Comparison of ENCODE assay signal across 26 cellular contexts in genomic region chr7:105721571-105722104, GRCh38.
DNase-seq lines count a peak whose midpoint lies in the region; ATAC-seq and TF ChIP-seq lines count a peak whose summit lies in the region.
"Had no signal": no experiment of that assay in that cellular context is flagged by ENCODE, and none has a peak within 500 bp of the region (broad histone marks: within the 10 kb centered on the region; RNA-seq: fewer than 3 reads in every experiment).

No MANE protein-coding gene starts in this region.

- H3K36me3 ChIP-seq in H7 (replicated peaks; ENCODE audit: control insufficient read depth, insufficient read depth, low read length) (no peaks in the 10 kb centered on the region; the same call in 1 of the 2 replicates), esophagus muscularis mucosa (peaks cover 0 to 4% (median 0%) of the 10 kb centered on the region in 4 donors)

- peak overlapping the region; percentile 86; the same call in 1 of the 2 replicates for H3K27ac Mint-ChIP-seq in WTC11
- H3K27ac Mint-ChIP-seq: CD4-positive, alpha-beta T cell had no signal

- H3K27me3 ChIP-seq in H7 (ENCODE audit: control insufficient read depth, insufficient read depth, low read length) (no peaks in the 10 kb centered on the region), esophagus muscularis mucosa (no peaks in the 10 kb centered on the region)
- H3K27me3 ChIP-seq: BLaER1 treated with 17β-estradiol and CSF1 and Interleukin-3, amounts not matched to agents 10 nM and 100 nM had no signal

- peak; percentile 53 for ATAC-seq in WTC11
- no peak for ATAC-seq in GM21576 (IDR thresholded peaks at IDR 0.05; ENCODE audit: unreplicated experiment)
- ATAC-seq: GM12878, Panc1 had no signal

- TF ChIP-seq POLR2A in esophagus muscularis mucosa (IDR thresholded peaks at IDR 0.05; ENCODE audit: low read depth): no peak

- no peak overlapping the region for H3K4me3 Mint-ChIP-seq in WTC11
- H3K4me3 Mint-ChIP-seq: CD4-positive, alpha-beta T cell had no signal

- no peak overlapping the region for H3K4me3 ChIP-seq in H7 (ENCODE audit: insufficient read depth, low read depth, low read length)
- H3K4me3 ChIP-seq in esophagus muscularis mucosa: no peak overlapping the region
- H3K4me3 ChIP-seq: A549; BLaER1 treated with 17β-estradiol and CSF1 and Interleukin-3, amounts not matched to agents 10 nM and 100 nM; GM12878 had no signal

- no peak overlapping the region for H3K27ac ChIP-seq in esophagus muscularis mucosa (replicated peaks in 1 of 4)
- H3K27ac ChIP-seq: A549; BLaER1 treated with 17β-estradiol and CSF1 and Interleukin-3, amounts not matched to agents 10 nM and 100 nM; RWPE1 had no signal

- intact Hi-C loops in esophagus muscularis mucosa (cut with DNase I): no loop called here

- DNase-seq in H7: peak; percentile 57
- no peak for DNase-seq in WTC11 (ENCODE audit: low spot score)
- peak; percentile 54 for DNase-seq in medulla oblongata (ENCODE audit: extremely low spot score)
- DNase-seq in pons (ENCODE audit: low spot score): peak; percentile 48
- no peak for DNase-seq in esophagus muscularis mucosa (ENCODE audit: extremely low spot score)
- DNase-seq in activated gamma-delta T cell (lab: John Stamatoyannopoulos, UW): no peak
- no peak for DNase-seq in activated naive CD4-positive, alpha-beta T cell (lab: John Stamatoyannopoulos, UW)
- DNase-seq: AML-193; CD4-positive, alpha-beta T cell; GDM1; IMR-90; KG1; NCI-H1092; NCI-H1417 treated with DMSO at 0.1 percent for 48 hours; NCI-H1694 treated with DMSO at 0.1 percent for 48 hours; NCI-H2081; NCI-H226; NCI-H510A; NCI-H69; SHP77 had no signal

- H3K27me3 Mint-ChIP-seq in WTC11 (ENCODE audit: low read depth): no peaks in the 10 kb centered on the region
- H3K27me3 Mint-ChIP-seq: CD4-positive, alpha-beta T cell had no signal

- no peaks in the 10 kb centered on the region for H3K9me3 Mint-ChIP-seq in WTC11
- H3K9me3 Mint-ChIP-seq: CD4-positive, alpha-beta T cell had no signal

- 90% methylated on average over 5 of the region's 5 CpGs for WGBS in esophagus muscularis mucosa

- TF ChIP-seq CTCF in WTC11 (IDR thresholded peaks at IDR 0.05): no peak
- no peak for TF ChIP-seq CTCF in esophagus muscularis mucosa (IDR thresholded peaks at IDR 0.05)

- H3K36me3 Mint-ChIP-seq in WTC11: peaks cover 6% of the 10 kb centered on the region; the same call in 1 of the 2 replicates

- POLR2A ChIA-PET in WTC11 (lab: Charles Lee): interaction anchor here (0.6 to 1.1 kb wide), 2 partner anchors 32 to 38 kb away, joined by 3 to 4 read pairs; no protein-coding TSS in a partner anchor

- CTCF ChIA-PET in WTC11 (lab: Charles Lee): interaction anchor here (1.1 to 2.0 kb wide), 6 partner anchors 16 to 308 kb away, joined by 3 to 12 read pairs (median 5); no protein-coding TSS in a partner anchor

- peaks cover 9 to 16% (median 13%) of the 10 kb centered on the region in 4 donors for H3K4me1 ChIP-seq in esophagus muscularis mucosa
- H3K4me1 ChIP-seq: A549 had no signal

- H3K4me1 Mint-ChIP-seq in WTC11: peaks cover 66% of the 10 kb centered on the region

- no peak for TF ChIP-seq EP300 in esophagus muscularis mucosa (IDR thresholded peaks at IDR 0.05)

- H3K9me3 ChIP-seq in esophagus muscularis mucosa: no peaks in the 10 kb centered on the region
- H3K9me3 ChIP-seq: A549 had no signal

TF ChIP-seq in WTC11, 78 proteins besides CTCF, POLR2A, EP300 and RAD21:
- TF ChIP-seq CREB1 (CRISPR knock-in tag; IDR thresholded peaks at IDR 0.05): no peak
- peak; percentile 32; the same call in 1 of the 2 replicates for TF ChIP-seq ZNF423 (CRISPR knock-in tag; IDR thresholded peaks at IDR 0.05)
TF ChIP-seq in WTC11: peak in this region for 1.

Comparison
In these comparisons a context has a peak if more than half of its experiments do, and no peak if none do; other contexts are left out.
1. DNase-seq: peak in H7 (single experiment), medulla oblongata (single experiment) and pons (single experiment); none in WTC11 (single experiment), esophagus muscularis mucosa (single experiment), activated gamma-delta T cell (single experiment) and activated naive CD4-positive, alpha-beta T cell (0 of 4).